Comparison of ENCODE assay signal across 6 cellular contexts in the genomic region with DNA sequence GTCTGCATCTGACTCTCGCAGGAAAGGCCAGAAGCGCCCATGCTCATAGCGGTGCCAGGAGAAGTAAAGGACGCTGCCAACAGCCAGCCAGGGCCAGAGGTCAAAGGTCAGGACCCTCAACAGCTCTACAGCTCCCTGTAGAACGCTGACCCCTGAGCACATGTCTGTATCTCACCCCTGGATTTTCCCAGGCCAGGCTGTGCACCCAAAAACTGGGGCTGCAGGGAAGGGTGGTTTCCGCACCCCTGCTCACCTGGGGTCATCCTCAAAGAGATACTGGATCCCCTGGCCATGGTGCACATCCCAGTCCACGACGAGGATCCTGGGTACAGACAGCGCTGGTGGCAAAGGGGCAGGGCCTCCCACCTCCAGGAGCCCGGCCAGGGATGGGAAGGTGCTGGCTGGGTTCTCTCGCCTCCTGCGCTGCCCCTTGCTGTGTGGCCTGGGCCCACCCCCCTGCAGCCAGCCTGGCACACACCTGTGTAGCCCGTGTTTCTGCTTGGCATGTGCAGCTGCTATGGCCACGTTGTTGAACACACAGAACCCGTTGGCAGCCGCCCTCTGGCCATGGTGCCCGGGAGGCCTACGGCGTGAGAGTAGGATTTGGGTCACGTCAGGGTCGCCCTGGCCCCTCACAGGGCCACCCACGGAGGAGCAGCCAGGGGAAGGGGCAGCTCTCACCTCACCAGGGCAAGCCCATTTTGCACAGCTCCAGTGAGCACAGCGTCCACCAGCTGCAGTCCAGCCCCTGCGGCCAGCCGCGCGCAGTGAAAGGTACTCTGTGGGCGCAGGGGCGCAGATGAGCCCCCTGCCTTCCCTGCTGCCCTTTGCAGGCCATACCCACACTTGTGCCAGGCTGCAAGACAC. TPM values are rescaled to one million over a fixed set of nuclear protein-coding genes. Genes with fewer than 3 reads are reported as not detected.
DNase-seq lines count a peak whose midpoint lies in the region; ATAC-seq and TF ChIP-seq lines count a peak whose summit lies in the region.

No MANE protein-coding gene starts in this region.

- H3K4me3 ChIP-seq in GM23338: peak overlapping the region; percentile 86; the same call in 1 of the 2 replicates

- H3K4me3 Mint-ChIP-seq in GM23338 (peak overlapping the region; percentile 83; the same call in 2 of the 3 replicates), neural crest cell (peak overlapping the region; percentile 83)
- H3K4me3 Mint-ChIP-seq in activated CD8-positive, alpha-beta T cell treated with anti-CD3 and anti-CD28 coated beads, Interleukin-2, amount 10 ng/mL, durations not matched to agents 7 days and 5 days: peak overlapping the region; percentile 84

- H3K4me1 Mint-ChIP-seq in GM23338: peaks cover 10% of the 10 kb centered on the region
- H3K4me1 Mint-ChIP-seq in activated CD8-positive, alpha-beta T cell treated with anti-CD3 and anti-CD28 coated beads, Interleukin-2, amount 10 ng/mL, durations not matched to agents 7 days and 5 days (ENCODE audit: low read depth): peaks cover 29% of the 10 kb centered on the region
- H3K4me1 Mint-ChIP-seq in neural crest cell: peaks cover 14% of the 10 kb centered on the region

- peaks cover under 1% of the 10 kb centered on the region for H3K79me2 ChIP-seq in GM23338 (replicated peaks; ENCODE audit: insufficient read depth)

- no peak overlapping the region for H2AFZ ChIP-seq in GM23338

- no peaks in the 10 kb centered on the region for H3K36me3 ChIP-seq in GM23338 (ENCODE audit: insufficient read depth)

- no peak overlapping the region for H3K27ac ChIP-seq in GM23338 (ENCODE audit: low read depth)

- peaks cover 6% of the 10 kb centered on the region for H3F3A ChIP-seq in GM23338 (replicated peaks; ENCODE audit: low read depth)

- CTCF ChIA-PET in activated CD8-positive, alpha-beta T cell treated with anti-CD3 and anti-CD28 coated beads, Interleukin-2, amount 10 ng/mL, durations not matched to agents 7 days and 5 days (lab: Charles Lee): interaction anchor here (1.6 to 2.3 kb wide), 2 partner anchors 12 to 79 kb away, joined by 8 to 13 read pairs; no protein-coding TSS in a partner anchor

- peaks cover 12% of the 10 kb centered on the region for H3K27me3 Mint-ChIP-seq in GM23338 (ENCODE audit: insufficient read depth, low read depth, poor library complexity)
- no peaks in the 10 kb centered on the region for H3K27me3 Mint-ChIP-seq in activated CD8-positive, alpha-beta T cell treated with anti-CD3 and anti-CD28 coated beads, Interleukin-2, amount 10 ng/mL, durations not matched to agents 7 days and 5 days (ENCODE audit: low read depth)
- peaks cover 2% of the 10 kb centered on the region for H3K27me3 Mint-ChIP-seq in neural crest cell (ENCODE audit: low read depth)

- H3K4me1 ChIP-seq in GM23338 (ENCODE audit: insufficient read depth): peaks cover 4% of the 10 kb centered on the region; the same call in 1 of the 2 replicates

- H4K20me1 ChIP-seq in GM23338 (replicated peaks; ENCODE audit: insufficient read depth): peaks cover 3% of the 10 kb centered on the region; the same call in 1 of the 2 replicates

- ATAC-seq in GM23338 (no peak), HG03442 (IDR thresholded peaks at IDR 0.05; ENCODE audit: unreplicated experiment) (no peak)
- no peak for ATAC-seq in activated CD8-positive, alpha-beta T cell treated with anti-CD3 and anti-CD28 coated beads, Interleukin-2, amount 10 ng/mL, durations not matched to agents 7 days and 5 days

- POLR2A ChIA-PET in activated CD8-positive, alpha-beta T cell treated with anti-CD3 and anti-CD28 coated beads, Interleukin-2, amount 10 ng/mL, durations not matched to agents 7 days and 5 days (lab: Charles Lee): interaction anchor here (0.8 to 3.2 kb wide), 3 partner anchors 13 to 73 kb away, joined by 3 to 17 read pairs (median 5); partner anchors contain the start of gene MAPK12

- H3K9me3 Mint-ChIP-seq in GM23338 (no peaks in the 10 kb centered on the region), neural crest cell (no peaks in the 10 kb centered on the region)
- H3K9me3 Mint-ChIP-seq in activated CD8-positive, alpha-beta T cell treated with anti-CD3 and anti-CD28 coated beads, Interleukin-2, amount 10 ng/mL, durations not matched to agents 7 days and 5 days (ENCODE audit: insufficient read depth): no peaks in the 10 kb centered on the region

- H3K36me3 Mint-ChIP-seq in GM23338 (ENCODE audit: low read depth) (peaks cover 11% of the 10 kb centered on the region; the same call in 2 of the 3 replicates), neural crest cell (ENCODE audit: low read depth) (peaks cover 2% of the 10 kb centered on the region)
- H3K36me3 Mint-ChIP-seq in activated CD8-positive, alpha-beta T cell treated with anti-CD3 and anti-CD28 coated beads, Interleukin-2, amount 10 ng/mL, durations not matched to agents 7 days and 5 days (ENCODE audit: low read depth): peaks cover 14% of the 10 kb centered on the region

- DNase-seq in GM23338 (ENCODE audit: low spot score): no peak
- DNase-seq in activated CD8-positive, alpha-beta T cell treated with anti-CD3 and anti-CD28 coated beads, Interleukin-2, amount 10 ng/mL, durations not matched to agents 7 days and 5 days: no peak
- DNase-seq in neural crest cell (ENCODE audit: low read depth, low spot score): no peak
- no peak for DNase-seq in SW 1271 (lab: John Stamatoyannopoulos, UW)
- DNase-seq in NK-92 (lab: John Stamatoyannopoulos, UW; ENCODE audit: unreplicated experiment): no peak

- H3K9me2 ChIP-seq in GM23338 (ENCODE audit: insufficient read depth): no peaks in the 10 kb centered on the region

- peak overlapping the region; percentile 96; the same call in 1 of the 2 replicates for H3K4me2 ChIP-seq in GM23338

- TF ChIP-seq CTCF in GM23338 (conservative IDR thresholded peaks at IDR 0.05; ENCODE audit: low read depth in 2 of 2) (no peak), neural crest cell (conservative IDR thresholded peaks at IDR 0.05) (no peak)

- H3K27ac Mint-ChIP-seq in GM23338 (no peak overlapping the region), neural crest cell (ENCODE audit: unreplicated experiment) (no peak overlapping the region)
- peak overlapping the region; percentile 84 for H3K27ac Mint-ChIP-seq in activated CD8-positive, alpha-beta T cell treated with anti-CD3 and anti-CD28 coated beads, Interleukin-2, amount 10 ng/mL, durations not matched to agents 7 days and 5 days

- no peaks in the 10 kb centered on the region for H3K27me3 ChIP-seq in GM23338 (ENCODE audit: insufficient read depth)

TF ChIP-seq in GM23338, 12 proteins besides CTCF, POLR2A, EP300 and RAD21:
- TF ChIP-seq ZNF331 (CRISPR knock-in tag; IDR thresholded peaks at IDR 0.05; ENCODE audit: low read depth) (no peak), JUNB (IDR thresholded peaks at IDR 0.05; ENCODE audit: unreplicated experiment) (no peak)
- TF ChIP-seq, protein P1, sequence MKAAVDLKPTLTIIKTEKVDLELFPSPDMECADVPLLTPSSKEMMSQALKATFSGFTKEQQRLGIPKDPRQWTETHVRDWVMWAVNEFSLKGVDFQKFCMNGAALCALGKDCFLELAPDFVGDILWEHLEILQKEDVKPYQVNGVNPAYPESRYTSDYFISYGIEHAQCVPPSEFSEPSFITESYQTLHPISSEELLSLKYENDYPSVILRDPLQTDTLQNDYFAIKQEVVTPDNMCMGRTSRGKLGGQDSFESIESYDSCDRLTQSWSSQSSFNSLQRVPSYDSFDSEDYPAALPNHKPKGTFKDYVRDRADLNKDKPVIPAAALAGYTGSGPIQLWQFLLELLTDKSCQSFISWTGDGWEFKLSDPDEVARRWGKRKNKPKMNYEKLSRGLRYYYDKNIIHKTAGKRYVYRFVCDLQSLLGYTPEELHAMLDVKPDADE (IDR thresholded peaks at IDR 0.05): no peak
TF ChIP-seq in GM23338: peak in this region for 0.

RNA-seq across cellular contexts. Expression of gene HDAC10, which starts 1.4 kb away (rescaled TPM):
- 32.4 and 41.9 TPM in 2 replicates for total RNA-seq in GM23338 (2014; rRNA removed; shearing (Covaris generic))
- polyA plus RNA-seq in GM23338 (2016; fragmentation: Nextera tagmentation; extraction: Ambion mirVana): 4.1 and 5.1 TPM in 2 replicates
- total RNA-seq in activated CD8-positive, alpha-beta T cell treated with anti-CD3 and anti-CD28 coated beads, Interleukin-2, amount 10 ng/mL, durations not matched to agents 7 days and 5 days: 10 to 100 TPM; 71.4 to 75.9 TPM
- total RNA-seq in neural crest cell: 49.9 and 52.9 TPM in 2 replicates

RNA-seq across cellular contexts. Expression of gene TUBGCP6, which starts 4.8 kb away (rescaled TPM):
- total RNA-seq in GM23338 (2014; rRNA removed; shearing (Covaris generic)): 32.7 and 47.1 TPM in 2 replicates
- polyA plus RNA-seq in GM23338 (2016; fragmentation: Nextera tagmentation; extraction: Ambion mirVana): 18.6 TPM in 2 replicates
- 10 to 100 TPM; 53.2 to 58.1 TPM for total RNA-seq in activated CD8-positive, alpha-beta T cell treated with anti-CD3 and anti-CD28 coated beads, Interleukin-2, amount 10 ng/mL, durations not matched to agents 7 days and 5 days
- 48.8 and 54.4 TPM in 2 replicates for total RNA-seq in neural crest cell

RNA-seq across cellular contexts. Expression of gene MAPK12, which starts 11.9 kb away (rescaled TPM):
- 20.4 and 26.1 TPM in 2 replicates for total RNA-seq in GM23338 (2014; rRNA removed; shearing (Covaris generic))
- 10.4 and 15.8 TPM in 2 replicates for polyA plus RNA-seq in GM23338 (2016; fragmentation: Nextera tagmentation; extraction: Ambion mirVana)
- 1 to 10 TPM; 4.8 to 5.3 TPM for total RNA-seq in activated CD8-positive, alpha-beta T cell treated with anti-CD3 and anti-CD28 coated beads, Interleukin-2, amount 10 ng/mL, durations not matched to agents 7 days and 5 days
- total RNA-seq in neural crest cell: 45.1 and 46.5 TPM in 2 replicates

RNA-seq across cellular contexts. Expression of gene MAPK11, which starts 20.6 kb away (rescaled TPM):
- 1.6 and 1.9 TPM in 2 replicates for total RNA-seq in GM23338 (2014; rRNA removed; shearing (Covaris generic))
- polyA plus RNA-seq in GM23338 (2016; fragmentation: Nextera tagmentation; extraction: Ambion mirVana): 0.34 and 0.78 TPM in 2 replicates
- total RNA-seq in activated CD8-positive, alpha-beta T cell treated with anti-CD3 and anti-CD28 coated beads, Interleukin-2, amount 10 ng/mL, durations not matched to agents 7 days and 5 days: 10 to 100 TPM; 10.4 to 11.8 TPM
- total RNA-seq in neural crest cell: 15.9 and 16.3 TPM in 2 replicates

RNA-seq across cellular contexts. Expression of gene SELENOO, which starts 48.8 kb away (rescaled TPM):
- total RNA-seq in GM23338 (2014; rRNA removed; shearing (Covaris generic)): 16.9 and 21.3 TPM in 2 replicates
- polyA plus RNA-seq in GM23338 (2016; fragmentation: Nextera tagmentation; extraction: Ambion mirVana): 6.8 and 8.6 TPM in 2 replicates
- total RNA-seq in activated CD8-positive, alpha-beta T cell treated with anti-CD3 and anti-CD28 coated beads, Interleukin-2, amount 10 ng/mL, durations not matched to agents 7 days and 5 days: 10 to 100 TPM; 23.6 to 24.4 TPM
- total RNA-seq in neural crest cell: 24.3 and 24.5 TPM in 2 replicates
